29 cellular contexts compared by ENCODE assay signal in the genomic region with DNA sequence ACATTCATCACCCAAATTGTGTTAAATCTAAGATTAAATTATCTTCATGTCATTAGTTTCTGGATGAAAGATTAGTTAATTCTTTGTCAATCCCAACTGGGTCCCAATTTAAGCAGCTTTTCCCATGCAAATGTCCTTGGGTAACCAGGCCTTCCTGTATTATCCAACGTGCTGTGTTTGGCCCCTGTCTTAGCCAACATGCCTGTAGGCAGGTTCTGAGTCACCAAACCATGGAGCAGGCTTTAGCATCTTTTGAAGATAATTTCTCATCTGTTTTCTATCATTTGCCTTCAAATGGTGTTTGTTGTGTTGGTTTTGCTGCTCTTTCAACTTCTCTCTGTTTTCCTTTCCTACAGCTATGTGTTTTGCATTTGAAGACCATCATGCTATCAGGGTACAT.
A peak's percentile ranks its signal among the peaks of the same experiment; 100 is the strongest.
DNase-seq lines count a peak whose midpoint lies in the region; ATAC-seq and TF ChIP-seq lines count a peak whose summit lies in the region.
"Had no signal": no experiment of that assay in that cellular context is flagged by ENCODE, and none has a peak within 500 bp of the region (broad histone marks: within the 10 kb centered on the region; RNA-seq: fewer than 3 reads in every experiment).

No MANE protein-coding gene starts in this region.

- CTCF ChIA-PET in PC-3 (lab: Charles Lee) = no interaction called here

- H3K9me2 ChIP-seq in PC-3 (replicated peaks; ENCODE audit: low read length) = no peaks in the 10 kb centered on the region

- H4K20me1 ChIP-seq in PC-3 (ENCODE audit: low read length) = no peaks in the 10 kb centered on the region

- no peaks in the 10 kb centered on the region for H3F3A ChIP-seq in PC-3 (ENCODE audit: low read length, unreplicated experiment)

- no peak overlapping the region for H2AFZ ChIP-seq in PC-3 (ENCODE audit: low read length)
- H2AFZ ChIP-seq: neural progenitor cell had no signal

- DNase-seq in EL = peak; percentile 41
- DNase-seq in PC-3 = peak; percentile 50
- peak; percentile 83 for DNase-seq in epithelial cell of esophagus (ENCODE audit: low read depth)
- no peak for DNase-seq in memory B cell (ENCODE audit: low spot score in 2 of 2)
- DNase-seq in NCI-H2171 treated with DMSO at 0.1 percent for 48 hours (lab: John Stamatoyannopoulos, UW) = no peak
- DNase-seq: activated CD4-positive, alpha-beta memory T cell treated with anti-CD3 and anti-CD28 coated beads, Interleukin-2, amount 10 ng/mL, durations not matched to agents 7 days and 5 days; activated CD4-positive, alpha-beta T cell treated with anti-CD3 and anti-CD28 coated beads for 1 hour; activated CD8-positive, alpha-beta memory T cell treated with anti-CD3 and anti-CD28 coated beads, Interleukin-2, amount 50 U/mL, for 48 hours; central memory CD4-positive, alpha-beta T cell; dermis blood vessel endothelial cell; DMS79; head of caudate nucleus; Kasumi-1; NCI-H1694; NCI-H2171; NCI-H526 treated with DMSO at 0.1 percent for 48 hours; SIG-M5; stimulated activated CD4-positive, alpha-beta T cell treated with anti-CD3 and anti-CD28 coated beads, Interleukin-2, amount 100 ng/mL, for 24 hours; T-helper 1 cell had no signal

- BruUV-seq in PC-3 (replicated peaks; lab: Mats Ljungman, UMichigan) = no TSS peak

- H3K9me3 Mint-ChIP-seq in memory B cell = no peaks in the 10 kb centered on the region
- H3K9me3 Mint-ChIP-seq: neural progenitor cell, type B pancreatic cell had no signal

- no peaks in the 10 kb centered on the region for H3K9me3 ChIP-seq in PC-3 (ENCODE audit: low read length)
- H3K9me3 ChIP-seq: ascending aorta, right atrium auricular region had no signal

- H3K4me2 ChIP-seq in PC-3 (ENCODE audit: low read length) = no peak overlapping the region
- H3K4me2 ChIP-seq: neural progenitor cell had no signal

- no peak overlapping the region for H3K9ac ChIP-seq in PC-3 (ENCODE audit: low read length)
- H3K9ac ChIP-seq: neural progenitor cell had no signal

- no peak overlapping the region for H3K4me3 Mint-ChIP-seq in memory B cell
- H3K4me3 Mint-ChIP-seq: activated CD4-positive, alpha-beta memory T cell treated with anti-CD3 and anti-CD28 coated beads, Interleukin-2, amount 10 ng/mL, durations not matched to agents 7 days and 5 days; activated naive CD8-positive, alpha-beta T cell; neural progenitor cell; type B pancreatic cell had no signal

- ATAC-seq in PC-3 = peak; percentile 41
- ATAC-seq in memory B cell (ENCODE audit: low read depth) = no peak
- no peak for ATAC-seq in HG03354 (IDR thresholded peaks at IDR 0.05; ENCODE audit: poor library complexity, severe bottlenecking, unreplicated experiment)
- no peak for ATAC-seq in HG03097 (IDR thresholded peaks at IDR 0.05; ENCODE audit: low FRiP score, unreplicated experiment)
- ATAC-seq: HepG2, Panc1 had no signal

- no peaks in the 10 kb centered on the region for H3K27me3 ChIP-seq in PC-3 (ENCODE audit: low read length)
- H3K27me3 ChIP-seq: ascending aorta, neural progenitor cell, right atrium auricular region had no signal

- POLR2A ChIA-PET in PC-3 (lab: Charles Lee; ENCODE audit: unreplicated experiment) = no interaction called here

- H3K4me1 Mint-ChIP-seq in memory B cell = peaks cover 2% of the 10 kb centered on the region

- no peaks in the 10 kb centered on the region for H3K79me2 ChIP-seq in PC-3 (ENCODE audit: low read length)

- intact Hi-C loops in PC-3 (cut with micrococcal nuclease) = no loop called here

- peaks cover 44% of the 10 kb centered on the region for H3K36me3 Mint-ChIP-seq in memory B cell

- no peak for TF ChIP-seq CTCF in PC-3 (conservative IDR thresholded peaks at IDR 0.05; ENCODE audit: low read depth, low read length)
- TF ChIP-seq CTCF in epithelial cell of esophagus (IDR thresholded peaks at IDR 0.05; ENCODE audit: insufficient read depth, low read depth, low read length, missing control alignments) = no peak

- no peaks in the 10 kb centered on the region for H3K27me3 Mint-ChIP-seq in memory B cell
- H3K27me3 Mint-ChIP-seq: activated CD4-positive, alpha-beta memory T cell treated with anti-CD3 and anti-CD28 coated beads, Interleukin-2, amount 10 ng/mL, durations not matched to agents 7 days and 5 days; activated naive CD8-positive, alpha-beta T cell; type B pancreatic cell had no signal

- H3K4me1 ChIP-seq in PC-3 (ENCODE audit: insufficient read depth, low read length) = peaks cover 17% of the 10 kb centered on the region
- H3K4me1 ChIP-seq: ascending aorta, neural progenitor cell had no signal

- no peak overlapping the region for H3K4me3 ChIP-seq in PC-3 (ENCODE audit: low read length)
- H3K4me3 ChIP-seq in epithelial cell of esophagus (ENCODE audit: low read length) = no peak overlapping the region
- H3K4me3 ChIP-seq: ascending aorta, neural progenitor cell, right atrium auricular region had no signal

- no peak overlapping the region for H3K27ac ChIP-seq in PC-3 (ENCODE audit: low read length)
- H3K27ac ChIP-seq: ascending aorta, C4-2B, neural progenitor cell, right atrium auricular region had no signal

- no peaks in the 10 kb centered on the region for H3K36me3 ChIP-seq in PC-3 (ENCODE audit: low read depth, low read length)
- H3K36me3 ChIP-seq: neural progenitor cell had no signal

- peak overlapping the region; percentile 16 for H3K27ac Mint-ChIP-seq in memory B cell
- H3K27ac Mint-ChIP-seq: activated CD4-positive, alpha-beta memory T cell treated with anti-CD3 and anti-CD28 coated beads, Interleukin-2, amount 10 ng/mL, durations not matched to agents 7 days and 5 days; activated naive CD8-positive, alpha-beta T cell; neural progenitor cell; type B pancreatic cell had no signal

Comparison
In these comparisons a context has a peak if more than half of its experiments do, and no peak if none do; other contexts are left out.
1. DNase-seq: peak in EL (single experiment), PC-3 (single experiment) and epithelial cell of esophagus (single experiment); none in memory B cell (0 of 2) and NCI-H2171 treated with DMSO at 0.1 percent for 48 hours (single experiment).